Comparison of ENCODE assay signal across 8 cellular contexts in the genomic region with DNA sequence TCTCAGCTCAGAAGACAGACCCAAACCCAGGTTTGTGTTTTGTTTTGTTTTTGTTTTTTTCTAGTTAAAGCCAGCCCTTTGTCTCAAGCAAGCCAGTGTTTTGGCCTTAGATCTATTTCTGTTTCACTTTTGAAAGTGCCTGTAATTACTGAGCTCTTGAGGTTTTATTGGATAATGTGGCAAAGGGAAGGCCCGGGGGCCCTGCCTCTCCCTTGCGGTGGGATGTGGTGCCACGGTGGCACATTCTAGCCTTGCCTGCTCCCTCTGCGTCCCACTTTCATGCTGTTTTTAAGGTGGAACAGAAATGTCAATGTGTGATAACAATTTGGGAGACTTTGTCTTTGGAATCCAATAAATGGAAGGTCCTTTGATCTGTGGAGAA. TPM values are rescaled to one million over a fixed set of nuclear protein-coding genes. Genes with fewer than 3 reads are reported as not detected.
A peak's percentile ranks its signal among the peaks of the same experiment; 100 is the strongest.
DNase-seq lines count a peak whose midpoint lies in the region; ATAC-seq, FAIRE-seq and TF ChIP-seq lines count a peak whose summit lies in the region.

No MANE protein-coding gene starts in this region.

- H3K4me3 ChIP-seq in ACC112 (ENCODE audit: low read depth, low read length) (peak overlapping the region; percentile 98), KMS-11 (IDR thresholded peaks at IDR 0.05; ENCODE audit: insufficient read depth, low read depth, low read length) (peak overlapping the region; percentile 4), lower lobe of right lung (peak overlapping the region; percentile 84), brain microvascular endothelial cell (ENCODE audit: low read depth, low read length) (no peak overlapping the region)

- no peak overlapping the region for H3K9ac ChIP-seq in KMS-11

- H3K4me1 ChIP-seq in ACC112 (ENCODE audit: control insufficient read depth, insufficient read depth, low read length, unreplicated experiment) (peaks cover 30% of the 10 kb centered on the region), KMS-11 (ENCODE audit: low read depth, poor library complexity, severe bottlenecking) (peaks cover 30% of the 10 kb centered on the region), lower lobe of right lung (peaks cover 60% of the 10 kb centered on the region)

- H3K27ac ChIP-seq in ACC112 (ENCODE audit: low read depth, low read length) (peak overlapping the region; percentile 17; the same call in 1 of the 2 replicates), KMS-11 (no peak overlapping the region), lower lobe of right lung (peak overlapping the region; percentile 88), brain microvascular endothelial cell (no peak overlapping the region)

- H3K36me3 ChIP-seq in ACC112 (ENCODE audit: insufficient read depth, low read length) (no peaks in the 10 kb centered on the region), KMS-11 (ENCODE audit: insufficient read depth) (no peaks in the 10 kb centered on the region), lower lobe of right lung (no peaks in the 10 kb centered on the region), brain microvascular endothelial cell (replicated peaks) (no peaks in the 10 kb centered on the region)

- H3K27me3 ChIP-seq in ACC112 (ENCODE audit: insufficient read depth, low read length), result no peaks in the 10 kb centered on the region
- no peaks in the 10 kb centered on the region for H3K27me3 ChIP-seq in KMS-11 (ENCODE audit: insufficient read depth, low read depth)
- H3K27me3 ChIP-seq in lower lobe of right lung (ENCODE audit: low read depth), result no peaks in the 10 kb centered on the region
- no peaks in the 10 kb centered on the region for H3K27me3 ChIP-seq in brain microvascular endothelial cell (replicated peaks)

- peak; percentile 78 for DNase-seq in activated effector memory CD4-positive, alpha-beta T cell treated with anti-CD3 and anti-CD28 coated beads, Interleukin-2, amount 50 U/mL, for 16 hours
- DNase-seq in lower lobe of right lung, result no peak
- no peak for DNase-seq in putamen (ENCODE audit: low spot score)
- DNase-seq in GM19239 (ENCODE audit: insufficient read length, low spot score), result no peak
- DNase-seq in midbrain (lab: John Stamatoyannopoulos, UW), result no peak
- DNase-seq in brain microvascular endothelial cell, result no peak

- FAIRE-seq in GM19239 (lab: Jason Lieb, UNC), result no peak

- no peak overlapping the region for H2AFZ ChIP-seq in ACC112 (ENCODE audit: low read length, unreplicated experiment)
- H2AFZ ChIP-seq in KMS-11 (ENCODE audit: low read depth), result no peak overlapping the region

- H3K79me2 ChIP-seq in ACC112 (ENCODE audit: control insufficient read depth, insufficient read depth, low read length, unreplicated experiment) (peaks cover 74% of the 10 kb centered on the region), KMS-11 (ENCODE audit: insufficient read depth, low read depth) (peaks cover 6% of the 10 kb centered on the region; the same call in 1 of the 2 replicates)

- no peaks in the 10 kb centered on the region for H3K9me3 ChIP-seq in lower lobe of right lung

- in situ Hi-C loops in brain microvascular endothelial cell (cut with HindIII; ENCODE audit: low pct_ligation_motif_present, low sequenced_read_pairs), result no loop called here

- intact Hi-C loops in lower lobe of right lung (cut with DNase I), result no loop called here

- no peak for TF ChIP-seq CTCF in KMS-11 (conservative IDR thresholded peaks at IDR 0.05; ENCODE audit: low read depth, low read length)
- TF ChIP-seq CTCF in lower lobe of right lung (IDR thresholded peaks at IDR 0.05), result no peak
- TF ChIP-seq CTCF in brain microvascular endothelial cell (IDR thresholded peaks at IDR 0.05; ENCODE audit: low read depth, low read length, missing control alignments), result no peak

- H4K20me1 ChIP-seq in KMS-11 (ENCODE audit: insufficient read depth), result no peaks in the 10 kb centered on the region

- H3K4me2 ChIP-seq in KMS-11, result peak overlapping the region; percentile 98

- no peak for ATAC-seq in lower lobe of right lung

RNA-seq across cellular contexts. Expression of a gene that starts 2.5 kb away (rescaled TPM):
- total RNA-seq in lower lobe of right lung, result 132 TPM

Comparison
In these comparisons a context has a peak if more than half of its experiments do, and no peak if none do; other contexts are left out.
1. H3K27ac ChIP-seq: peak in ACC112 (single experiment) and lower lobe of right lung (single experiment); none in KMS-11 (single experiment) and brain microvascular endothelial cell (single experiment).